In genomic region chr3:25895031-25895430, GRCh38 we compare ENCODE assay signal across 24 cellular contexts.
"Had no signal": no experiment of that assay in that cellular context is flagged by ENCODE, and none has a peak within 500 bp of the region (broad histone marks: within the 10 kb centered on the region; RNA-seq: fewer than 3 reads in every experiment).

No MANE protein-coding gene starts in this region.

- H3K4me2 ChIP-seq: hepatocyte had no signal

- H3K27me3 ChIP-seq: hepatocyte, pancreas, suprapubic skin, tibial artery, upper lobe of right lung had no signal

- H3K36me3 ChIP-seq: left ventricle myocardium inferior, pancreas, prostate gland, suprapubic skin, thoracic aorta, tibial artery, upper lobe of right lung had no signal

- H3K79me2 ChIP-seq: hepatocyte had no signal

- H3K4me3 ChIP-seq: hepatocyte, left ventricle myocardium inferior, lung, mucosa of descending colon, pancreas, prostate gland, suprapubic skin, thoracic aorta, tibial artery, upper lobe of right lung had no signal

- H3K27ac ChIP-seq: hepatocyte, left ventricle myocardium inferior, pancreas, prostate gland, suprapubic skin, thoracic aorta, tibial artery, upper lobe of right lung had no signal

- H3K4me1 ChIP-seq: left ventricle myocardium inferior, pancreas, prostate gland, suprapubic skin, tibial artery, upper lobe of right lung had no signal

- DNase-seq: islet precursor cell; left ventricle myocardium inferior; midbrain; mucosa of descending colon; naive thymus-derived CD8-positive, alpha-beta T cell; nucleus accumbens; pancreas; posterior cingulate gyrus; retina; right cardiac atrium; stimulated activated CD4-positive, alpha-beta T cell treated with anti-CD3 and anti-CD28 coated beads, Interleukin-12 subunit alpha, Interleukin-12 subunit beta, amount 100 ng/mL, for 4 hours; stimulated activated CD4-positive, alpha-beta T cell treated with anti-CD3 and anti-CD28 coated beads, Interleukin-15, amount 100 ng/mL, for 24 hours; stimulated activated CD4-positive, alpha-beta T cell treated with anti-CD3 and anti-CD28 coated beads, Interleukin-2, amount 100 ng/mL, for 24 hours; stimulated activated CD4-positive, alpha-beta T cell treated with anti-CD3 and anti-CD28 coated beads, Interleukin-4, amount 100 ng/mL, for 24 hours; stimulated activated naive CD4-positive, alpha-beta T cell; tibial artery; upper lobe of right lung had no signal

- H2AFZ ChIP-seq: hepatocyte had no signal

- H3K9me3 ChIP-seq: left ventricle myocardium inferior, mucosa of descending colon, pancreas, prostate gland, suprapubic skin, thoracic aorta, tibial artery, upper lobe of right lung had no signal

- ATAC-seq: mucosa of descending colon; naive thymus-derived CD8-positive, alpha-beta T cell; pancreas; right cardiac atrium; sciatic nerve; stimulated activated effector memory CD8-positive, alpha-beta T cell treated with anti-CD3 and anti-CD28 coated beads, Interleukin-12 subunit alpha, Interleukin-12 subunit beta, amount 100 ng/mL, for 72 hours; upper lobe of right lung had no signal
